8 cellular contexts compared by ENCODE assay signal in the genomic region with DNA sequence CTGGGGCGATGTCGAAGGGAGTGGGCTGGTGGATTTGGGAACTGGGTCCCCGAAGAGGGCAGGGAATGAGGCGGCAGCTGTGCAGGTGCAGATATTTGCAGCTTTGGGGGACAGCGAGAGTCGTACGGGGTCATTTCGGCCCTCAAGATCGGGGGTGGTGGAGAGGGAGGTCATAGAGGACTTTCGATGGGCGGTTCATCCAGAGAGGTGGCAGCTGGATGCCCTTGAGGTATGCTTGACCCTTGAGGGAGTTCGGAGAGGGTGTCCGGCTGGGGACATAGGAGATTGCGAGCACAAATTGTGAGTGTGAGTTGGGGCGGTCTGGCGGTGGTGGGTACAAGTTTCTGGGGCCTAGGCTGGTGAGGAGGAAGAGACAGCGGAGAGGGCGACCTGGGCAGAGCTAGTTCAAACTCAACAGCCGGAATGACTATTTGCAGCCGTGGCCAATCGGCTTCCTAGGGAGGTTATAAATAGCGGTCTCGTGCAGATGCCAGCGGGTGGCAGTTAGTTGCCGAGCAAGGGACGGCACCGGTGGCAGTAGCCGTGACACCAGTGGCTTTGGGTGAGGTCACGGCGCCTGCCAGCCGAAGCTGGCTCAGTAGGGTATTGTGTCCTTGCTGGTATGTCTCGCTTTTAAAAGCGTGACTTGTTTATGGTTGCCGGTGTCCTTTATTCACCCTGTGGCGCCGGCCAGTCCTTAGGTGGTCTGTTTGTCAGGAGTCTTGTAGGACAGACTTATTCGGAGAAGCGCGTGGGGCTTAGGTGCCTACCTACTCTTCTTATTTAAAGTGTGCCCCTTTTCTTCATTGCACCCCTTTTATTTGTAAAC. TPM values are rescaled to one million over a fixed set of nuclear protein-coding genes. Genes with fewer than 3 reads are reported as not detected.
A peak's percentile ranks its signal among the peaks of the same experiment; 100 is the strongest.
DNase-seq lines count a peak whose midpoint lies in the region; ATAC-seq lines count a peak whose summit lies in the region.

No MANE protein-coding gene starts in this region.

- peak overlapping the region; percentile 92 to 95 for H3K27ac Mint-ChIP-seq in effector memory CD8-positive, alpha-beta T cell

- ATAC-seq in GM19043 (IDR thresholded peaks at IDR 0.05; ENCODE audit: low read depth, unreplicated experiment) (peak; percentile 37), HG03378 (IDR thresholded peaks at IDR 0.05; ENCODE audit: unreplicated experiment) (peak; percentile 59)
- peak; percentile 77 for ATAC-seq in effector memory CD8-positive, alpha-beta T cell (replicated peaks)

- peak overlapping the region; percentile 89 for H3K9ac ChIP-seq in mesendoderm (ENCODE audit: low read length)

- H2BK5ac ChIP-seq in mesendoderm (ENCODE audit: low read length) = no peak overlapping the region

- no peak overlapping the region for H4K5ac ChIP-seq in mesendoderm (ENCODE audit: low read length)

- peak overlapping the region; percentile 92 for H3K23ac ChIP-seq in mesendoderm (ENCODE audit: low read length)

- H3K4me3 ChIP-seq in mesendoderm (ENCODE audit: low read length) = peak overlapping the region; percentile 72

- no peak overlapping the region for H3K18ac ChIP-seq in mesendoderm (ENCODE audit: low read length)

- H3K56ac ChIP-seq in mesendoderm (ENCODE audit: low read length) = peak overlapping the region; percentile 95

- H3K79me1 ChIP-seq in mesendoderm (ENCODE audit: low read length) = no peaks in the 10 kb centered on the region

- H3K36me3 Mint-ChIP-seq in effector memory CD8-positive, alpha-beta T cell (ENCODE audit: insufficient read depth) = peaks cover 17% of the 10 kb centered on the region

- H3K27me3 Mint-ChIP-seq in effector memory CD8-positive, alpha-beta T cell = no peaks in the 10 kb centered on the region

- H2BK120ac ChIP-seq in mesendoderm (ENCODE audit: low read depth, low read length) = no peak overlapping the region

- no peaks in the 10 kb centered on the region for H3K36me3 ChIP-seq in mesendoderm (ENCODE audit: control insufficient read depth, insufficient read depth, low read length)

- no peaks in the 10 kb centered on the region for H3K4me1 ChIP-seq in mesendoderm (ENCODE audit: control insufficient read depth, low read depth, low read length)

- H3K4me1 Mint-ChIP-seq in effector memory CD8-positive, alpha-beta T cell (ENCODE audit: low read depth in 2 of 2) = peaks cover 34 to 51% of the 10 kb centered on the region in 2 donors

- no peak overlapping the region for H2BK15ac ChIP-seq in mesendoderm (replicated peaks; ENCODE audit: low read depth)

- no peak overlapping the region for H4K8ac ChIP-seq in mesendoderm (ENCODE audit: low read depth, low read length)

- WGBS in mesendoderm (ENCODE audit: extremely low coverage, insufficient coverage, low lambda C conversion rate) = no CpG with 5 or more reads among the region's 39 CpGs

- H2AK5ac ChIP-seq in mesendoderm (ENCODE audit: low read length) = no peak overlapping the region

- H3K27me3 ChIP-seq in mesendoderm (ENCODE audit: insufficient read depth, low read length, poor library complexity) = no peaks in the 10 kb centered on the region

- peak overlapping the region; percentile 89 to 99 for H3K4me3 Mint-ChIP-seq in effector memory CD8-positive, alpha-beta T cell

- DNase-seq in AML-193 (lab: John Stamatoyannopoulos, UW) = peak; percentile 90 to 94
- peak; percentile 92 for DNase-seq in NCI-H69 (lab: John Stamatoyannopoulos, UW)
- DNase-seq in activated CD8-positive, alpha-beta memory T cell treated with anti-CD3 and anti-CD28 coated beads for 1 hour (ENCODE audit: extremely low read depth in 1 of 2, low read depth in 1 of 2) = peak; percentile 19 to 40
- peak; percentile 61 to 68 (median 66) for DNase-seq in effector memory CD8-positive, alpha-beta T cell
- peak; percentile 29 for DNase-seq in mesendoderm
- peak; percentile 29 for DNase-seq in stimulated activated CD8-positive, alpha-beta memory T cell treated with anti-CD3 and anti-CD28 coated beads, Interleukin-15, amount 100 ng/mL, for 24 hours (ENCODE audit: low read depth)

- peak overlapping the region; percentile 89 for H3K4me2 ChIP-seq in mesendoderm (ENCODE audit: low read length)

- H3K79me2 ChIP-seq in mesendoderm (ENCODE audit: control insufficient read depth, insufficient read depth, low read length) = no peaks in the 10 kb centered on the region

- H3K4ac ChIP-seq in mesendoderm (ENCODE audit: low read depth, low read length) = no peak overlapping the region

- H3K9me3 Mint-ChIP-seq in effector memory CD8-positive, alpha-beta T cell = no peaks in the 10 kb centered on the region

- H3K27ac ChIP-seq in mesendoderm (ENCODE audit: low read depth, low read length) = no peak overlapping the region

RNA-seq across cellular contexts. Expression of a gene that starts 0.8 kb away (rescaled TPM):
- 7.2 TPM for polyA plus RNA-seq in mesendoderm (2013, experiment 1 of 2)
- 7.0 TPM for polyA plus RNA-seq in mesendoderm (2013, experiment 2 of 2)

RNA-seq across cellular contexts. Expression of a gene that starts 46.9 kb away (rescaled TPM):
- polyA plus RNA-seq in mesendoderm (2013, experiment 1 of 2) = 82.6 TPM
- 83.9 TPM for polyA plus RNA-seq in mesendoderm (2013, experiment 2 of 2)

Comparison
In these comparisons a context has a peak if more than half of its experiments do, and no peak if none do; other contexts are left out.
1. DNase-seq: peak in every context shown above with its lines; median percentile 92 in AML-193; 92 in NCI-H69; 66 in effector memory CD8-positive, alpha-beta T cell; 30 in activated CD8-positive, alpha-beta memory T cell treated with anti-CD3 and anti-CD28 coated beads for 1 hour; 29 in mesendoderm; 29 in stimulated activated CD8-positive, alpha-beta memory T cell treated with anti-CD3 and anti-CD28 coated beads, Interleukin-15, amount 100 ng/mL, for 24 hours.